In the genomic region with DNA sequence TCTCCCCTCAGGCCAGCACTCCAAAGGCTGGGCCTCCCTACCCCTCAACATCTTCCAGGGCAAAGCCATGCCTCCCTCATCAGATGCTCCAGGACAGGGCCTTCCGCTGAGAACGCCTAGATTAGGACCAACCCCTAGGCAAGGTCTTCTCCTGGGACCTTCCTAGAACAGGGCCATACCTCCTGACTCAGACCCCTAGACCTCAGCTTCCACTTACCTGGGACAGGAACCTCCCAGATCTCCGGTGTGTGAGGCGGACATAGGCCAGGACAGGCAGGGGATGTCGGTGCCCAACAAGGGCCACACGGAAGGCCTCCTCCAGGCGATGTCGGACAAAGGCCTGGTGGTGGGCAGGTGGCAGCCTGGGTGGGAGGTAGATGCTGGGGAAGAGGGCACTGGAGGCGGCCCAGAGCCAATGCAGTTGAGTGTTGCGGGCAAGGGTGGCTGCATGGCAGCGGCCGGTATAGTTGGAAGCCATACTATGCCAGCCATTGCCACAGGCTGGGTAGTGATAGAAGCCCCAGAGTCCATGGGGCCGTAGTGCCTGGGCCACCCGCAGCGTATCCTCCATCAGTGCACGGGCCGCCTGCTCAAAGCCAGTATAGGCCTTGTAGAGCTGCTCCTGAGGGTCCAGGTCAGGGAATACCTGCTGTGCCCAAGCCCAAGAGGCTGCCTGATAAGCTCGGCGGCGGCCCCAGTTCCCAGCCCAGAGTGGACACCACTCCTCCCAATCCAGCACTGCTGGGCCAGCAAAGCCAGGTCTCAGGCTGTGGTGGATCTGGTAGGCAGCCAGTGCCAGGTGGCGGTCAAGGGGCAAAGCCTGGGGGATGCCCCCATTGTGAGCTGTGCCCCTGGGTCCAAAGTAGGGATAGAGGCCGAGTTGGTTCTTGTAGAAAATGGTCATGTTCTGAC, we compare ENCODE assay signal across 1 cellular context.
TF ChIP-seq lines count a peak whose summit lies in the region.

No MANE protein-coding gene starts in this region.

TF ChIP-seq in GM12878, 131 proteins besides CTCF, POLR2A, EP300 and RAD21:
- TF ChIP-seq IRF4 (IDR thresholded peaks at IDR 0.05; ENCODE audit: low read depth, low read length) (no peak), MYC (IDR thresholded peaks at IDR 0.05; ENCODE audit: insufficient read depth, insufficient read length, insufficient replicate concordance, low read length, severe bottlenecking) (no peak)
- TF ChIP-seq, protein P1, sequence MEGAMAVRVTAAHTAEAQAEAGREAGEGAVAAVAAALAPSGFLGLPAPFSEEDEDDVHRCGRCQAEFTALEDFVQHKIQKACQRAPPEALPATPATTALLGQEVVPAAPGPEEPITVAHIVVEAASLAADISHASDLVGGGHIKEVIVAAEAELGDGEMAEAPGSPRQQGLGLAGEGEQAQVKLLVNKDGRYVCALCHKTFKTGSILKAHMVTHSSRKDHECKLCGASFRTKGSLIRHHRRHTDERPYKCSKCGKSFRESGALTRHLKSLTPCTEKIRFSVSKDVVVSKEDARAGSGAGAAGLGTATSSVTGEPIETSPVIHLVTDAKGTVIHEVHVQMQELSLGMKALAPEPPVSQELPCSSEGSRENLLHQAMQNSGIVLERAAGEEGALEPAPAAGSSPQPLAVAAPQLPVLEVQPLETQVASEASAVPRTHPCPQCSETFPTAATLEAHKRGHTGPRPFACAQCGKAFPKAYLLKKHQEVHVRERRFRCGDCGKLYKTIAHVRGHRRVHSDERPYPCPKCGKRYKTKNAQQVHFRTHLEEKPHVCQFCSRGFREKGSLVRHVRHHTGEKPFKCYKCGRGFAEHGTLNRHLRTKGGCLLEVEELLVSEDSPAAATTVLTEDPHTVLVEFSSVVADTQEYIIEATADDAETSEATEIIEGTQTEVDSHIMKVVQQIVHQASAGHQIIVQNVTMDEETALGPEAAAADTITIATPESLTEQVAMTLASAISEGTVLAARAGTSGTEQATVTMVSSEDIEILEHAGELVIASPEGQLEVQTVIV (IDR thresholded peaks at IDR 0.05; ENCODE audit: borderline replicate concordance, partially characterized antibody) = no peak
